3 cellular contexts compared by ENCODE assay signal in the genomic region with DNA sequence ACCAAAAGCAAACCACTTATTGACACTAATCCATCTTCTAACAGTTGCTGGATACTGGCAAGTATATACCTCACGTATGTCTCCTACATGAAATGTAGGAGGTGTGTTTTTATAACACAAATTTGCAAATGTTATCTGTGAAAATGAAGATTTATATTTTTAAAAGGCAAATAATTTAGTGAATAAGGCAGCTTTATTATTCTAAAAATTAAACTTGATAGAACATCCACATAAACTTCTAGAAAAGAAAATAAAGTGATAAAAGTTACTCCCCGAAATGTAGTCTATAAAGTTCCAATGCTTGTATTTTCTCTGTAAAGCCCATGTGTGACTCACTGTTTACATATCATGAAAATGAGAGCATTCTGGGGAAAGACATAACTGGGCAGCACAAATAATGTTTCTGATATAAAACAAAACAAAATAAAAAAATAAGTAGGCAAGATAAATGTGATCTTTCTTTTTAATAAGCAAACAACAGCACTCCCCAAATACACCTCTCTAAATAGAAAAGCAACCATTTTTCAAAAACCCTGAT.
TF ChIP-seq lines count a peak whose summit lies in the region.

No MANE protein-coding gene starts in this region.

TF ChIP-seq in liver, 16 proteins besides CTCF, POLR2A, EP300 and RAD21 (continued from another document):
- TF ChIP-seq, protein P1, sequence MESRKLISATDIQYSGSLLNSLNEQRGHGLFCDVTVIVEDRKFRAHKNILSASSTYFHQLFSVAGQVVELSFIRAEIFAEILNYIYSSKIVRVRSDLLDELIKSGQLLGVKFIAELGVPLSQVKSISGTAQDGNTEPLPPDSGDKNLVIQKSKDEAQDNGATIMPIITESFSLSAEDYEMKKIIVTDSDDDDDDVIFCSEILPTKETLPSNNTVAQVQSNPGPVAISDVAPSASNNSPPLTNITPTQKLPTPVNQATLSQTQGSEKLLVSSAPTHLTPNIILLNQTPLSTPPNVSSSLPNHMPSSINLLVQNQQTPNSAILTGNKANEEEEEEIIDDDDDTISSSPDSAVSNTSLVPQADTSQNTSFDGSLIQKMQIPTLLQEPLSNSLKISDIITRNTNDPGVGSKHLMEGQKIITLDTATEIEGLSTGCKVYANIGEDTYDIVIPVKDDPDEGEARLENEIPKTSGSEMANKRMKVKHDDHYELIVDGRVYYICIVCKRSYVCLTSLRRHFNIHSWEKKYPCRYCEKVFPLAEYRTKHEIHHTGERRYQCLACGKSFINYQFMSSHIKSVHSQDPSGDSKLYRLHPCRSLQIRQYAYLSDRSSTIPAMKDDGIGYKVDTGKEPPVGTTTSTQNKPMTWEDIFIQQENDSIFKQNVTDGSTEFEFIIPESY (IDR thresholded peaks at IDR 0.05) = no peak
- no peak for TF ChIP-seq ATF3 (IDR thresholded peaks at IDR 0.05)
- no peak for TF ChIP-seq TAF1 (conservative IDR thresholded peaks at IDR 0.05)

TF ChIP-seq in HepG2, 621 proteins besides CTCF, POLR2A, EP300 and RAD21 (continued from another document):
- TF ChIP-seq, protein P2, sequence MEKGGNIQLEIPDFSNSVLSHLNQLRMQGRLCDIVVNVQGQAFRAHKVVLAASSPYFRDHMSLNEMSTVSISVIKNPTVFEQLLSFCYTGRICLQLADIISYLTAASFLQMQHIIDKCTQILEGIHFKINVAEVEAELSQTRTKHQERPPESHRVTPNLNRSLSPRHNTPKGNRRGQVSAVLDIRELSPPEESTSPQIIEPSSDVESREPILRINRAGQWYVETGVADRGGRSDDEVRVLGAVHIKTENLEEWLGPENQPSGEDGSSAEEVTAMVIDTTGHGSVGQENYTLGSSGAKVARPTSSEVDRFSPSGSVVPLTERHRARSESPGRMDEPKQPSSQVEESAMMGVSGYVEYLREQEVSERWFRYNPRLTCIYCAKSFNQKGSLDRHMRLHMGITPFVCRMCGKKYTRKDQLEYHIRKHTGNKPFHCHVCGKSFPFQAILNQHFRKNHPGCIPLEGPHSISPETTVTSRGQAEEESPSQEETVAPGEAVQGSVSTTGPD (CRISPR knock-in tag; IDR thresholded peaks at IDR 0.05) = no peak
- TF ChIP-seq, protein P3, sequence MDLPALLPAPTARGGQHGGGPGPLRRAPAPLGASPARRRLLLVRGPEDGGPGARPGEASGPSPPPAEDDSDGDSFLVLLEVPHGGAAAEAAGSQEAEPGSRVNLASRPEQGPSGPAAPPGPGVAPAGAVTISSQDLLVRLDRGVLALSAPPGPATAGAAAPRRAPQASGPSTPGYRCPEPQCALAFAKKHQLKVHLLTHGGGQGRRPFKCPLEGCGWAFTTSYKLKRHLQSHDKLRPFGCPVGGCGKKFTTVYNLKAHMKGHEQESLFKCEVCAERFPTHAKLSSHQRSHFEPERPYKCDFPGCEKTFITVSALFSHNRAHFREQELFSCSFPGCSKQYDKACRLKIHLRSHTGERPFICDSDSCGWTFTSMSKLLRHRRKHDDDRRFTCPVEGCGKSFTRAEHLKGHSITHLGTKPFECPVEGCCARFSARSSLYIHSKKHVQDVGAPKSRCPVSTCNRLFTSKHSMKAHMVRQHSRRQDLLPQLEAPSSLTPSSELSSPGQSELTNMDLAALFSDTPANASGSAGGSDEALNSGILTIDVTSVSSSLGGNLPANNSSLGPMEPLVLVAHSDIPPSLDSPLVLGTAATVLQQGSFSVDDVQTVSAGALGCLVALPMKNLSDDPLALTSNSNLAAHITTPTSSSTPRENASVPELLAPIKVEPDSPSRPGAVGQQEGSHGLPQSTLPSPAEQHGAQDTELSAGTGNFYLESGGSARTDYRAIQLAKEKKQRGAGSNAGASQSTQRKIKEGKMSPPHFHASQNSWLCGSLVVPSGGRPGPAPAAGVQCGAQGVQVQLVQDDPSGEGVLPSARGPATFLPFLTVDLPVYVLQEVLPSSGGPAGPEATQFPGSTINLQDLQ (CRISPR knock-in tag; IDR thresholded peaks at IDR 0.05) = no peak
- TF ChIP-seq TAF15 (IDR thresholded peaks at IDR 0.05; ENCODE audit: low read depth, low read length, poor library complexity, severe bottlenecking) = no peak
- no peak for TF ChIP-seq ZNF350 (CRISPR knock-in tag; IDR thresholded peaks at IDR 0.05; ENCODE audit: borderline replicate concordance, low read depth)
- no peak for TF ChIP-seq POLR2AphosphoS5 (IDR thresholded peaks at IDR 0.05; ENCODE audit: low read depth, low read length)
- TF ChIP-seq ZNF687 (CRISPR knock-in tag; IDR thresholded peaks at IDR 0.05) = no peak
- no peak for TF ChIP-seq MXD1 (CRISPR knock-in tag; IDR thresholded peaks at IDR 0.05)
- no peak for TF ChIP-seq PBX2 (CRISPR knock-in tag; IDR thresholded peaks at IDR 0.05)
- no peak for TF ChIP-seq HNRNPUL1 (IDR thresholded peaks at IDR 0.05; ENCODE audit: low read depth, low read length)
- no peak for TF ChIP-seq ZNF431 (CRISPR knock-in tag; IDR thresholded peaks at IDR 0.05; ENCODE audit: borderline replicate concordance, low read depth)
- no peak for TF ChIP-seq HOXA9 (CRISPR knock-in tag; IDR thresholded peaks at IDR 0.05; ENCODE audit: borderline replicate concordance)
- no peak for TF ChIP-seq NFKBIZ (CRISPR knock-in tag; IDR thresholded peaks at IDR 0.05)
- TF ChIP-seq BORCS8-MEF2B (CRISPR knock-in tag; IDR thresholded peaks at IDR 0.05) = no peak

TF ChIP-seq in K562, 482 proteins besides CTCF, POLR2A, EP300 and RAD21:
- peak; percentile 26; the same call in 1 of the 2 replicates for TF ChIP-seq ATF3 (IDR thresholded peaks at IDR 0.05)
- no peak for TF ChIP-seq ATF3 (CRISPR knock-in tag; conservative IDR thresholded peaks at IDR 0.05)
- TF ChIP-seq MAX (CRISPR knock-in tag; IDR thresholded peaks at IDR 0.05) = no peak
- 0 out of 2 replicates have a peak, but pooled peaks have one; percentile 46 for TF ChIP-seq POLR2H (tag; IDR thresholded peaks at IDR 0.05; ENCODE audit: low read depth)
- TF ChIP-seq JUND (IDR thresholded peaks at IDR 0.05; ENCODE audit: borderline replicate concordance, low read depth, low read length) = peak; percentile 34; the same call in 1 of the 2 replicates
- no peak for TF ChIP-seq JUND (tag; IDR thresholded peaks at IDR 0.05; ENCODE audit: borderline replicate concordance, low read depth, low read length)
- peak in 1 of 2 experiments; percentile 76; a peak in 1 of 4 replicates for TF ChIP-seq FOXA3 (CRISPR knock-in tag; conservative IDR thresholded peaks at IDR 0.05 in 1 of 2, IDR thresholded peaks at IDR 0.05 in 1 of 2)
- TF ChIP-seq FOSL1 (tag; conservative IDR thresholded peaks at IDR 0.05) = peak; percentile 60
- TF ChIP-seq FIP1L1 (IDR thresholded peaks at IDR 0.05; ENCODE audit: low read depth, low read length, poor library complexity, severe bottlenecking) = no peak
- TF ChIP-seq ZKSCAN8 (CRISPR knock-in tag; IDR thresholded peaks at IDR 0.05) = 0 out of 2 replicates have a peak, but pooled peaks have one; percentile 33
